In genomic region chr2:70325875-70326274, GRCh38 we compare ENCODE assay signal across 27 cellular contexts.
"Had no signal": no experiment of that assay in that cellular context is flagged by ENCODE, and none has a peak within 500 bp of the region (broad histone marks: within the 10 kb centered on the region; RNA-seq: fewer than 3 reads in every experiment).

No MANE protein-coding gene starts in this region.

- H3K36me3 ChIP-seq: colonic mucosa, esophagus squamous epithelium, gastrocnemius medialis, heart right ventricle, left lung, lower lobe of right lung had no signal

- H3K4me1 Mint-ChIP-seq: memory B cell had no signal

- H3K9me3 Mint-ChIP-seq: dendritic cell treated with granulocyte-macrophage colony-stimulating factor and Interleukin-4, amounts not matched to agents 40 ng/mL and 50 ng/mL, for 4 days; effector memory CD8-positive, alpha-beta T cell; endodermal cell; memory B cell had no signal

- H3K27ac ChIP-seq: colonic mucosa, epithelial cell of prostate, esophagus squamous epithelium, gastrocnemius medialis, heart right ventricle, left lung, lower lobe of right lung had no signal

- H3K9me3 ChIP-seq: colonic mucosa, esophagus squamous epithelium, gastrocnemius medialis, heart right ventricle, left lung, lower lobe of right lung had no signal

- H3K4me1 ChIP-seq: colonic mucosa, gastrocnemius medialis, heart right ventricle, left lung, lower lobe of right lung had no signal

- H3K27me3 ChIP-seq: colonic mucosa, gastrocnemius medialis, left lung had no signal

- H3K4me3 Mint-ChIP-seq: dendritic cell treated with granulocyte-macrophage colony-stimulating factor and Interleukin-4, amounts not matched to agents 40 ng/mL and 50 ng/mL, for 4 days; effector memory CD8-positive, alpha-beta T cell; endodermal cell; memory B cell had no signal

- ATAC-seq: effector memory CD8-positive, alpha-beta T cell; esophagus mucosa; gastrocnemius medialis; heart right ventricle; left cardiac atrium; left lung; left ventricle myocardium superior; lower lobe of right lung had no signal

- H3K4me3 ChIP-seq: colonic mucosa, esophagus squamous epithelium, gastrocnemius medialis, heart right ventricle, left lung, lower lobe of right lung had no signal

- H3K36me3 Mint-ChIP-seq: memory B cell had no signal

- DNase-seq: colonic mucosa; cortex of kidney; effector CD8-positive, alpha-beta T cell; effector memory CD8-positive, alpha-beta T cell; endodermal cell; erythroblast; esophagus squamous epithelium; foreskin fibroblast; foreskin melanocyte; gastrocnemius medialis; glutamatergic neuron; head of caudate nucleus; heart right ventricle; hippocampal formation; left cardiac atrium; left lung; left ventricle myocardium superior; lower lobe of right lung; mesendoderm; midbrain had no signal

- FAIRE-seq: endometrium, islet of Langerhans, keratinocyte had no signal

- H3K27ac Mint-ChIP-seq: dendritic cell treated with granulocyte-macrophage colony-stimulating factor and Interleukin-4, amounts not matched to agents 40 ng/mL and 50 ng/mL, for 4 days; effector memory CD8-positive, alpha-beta T cell; endodermal cell; memory B cell had no signal
